8 cellular contexts compared by ENCODE assay signal in the genomic region with DNA sequence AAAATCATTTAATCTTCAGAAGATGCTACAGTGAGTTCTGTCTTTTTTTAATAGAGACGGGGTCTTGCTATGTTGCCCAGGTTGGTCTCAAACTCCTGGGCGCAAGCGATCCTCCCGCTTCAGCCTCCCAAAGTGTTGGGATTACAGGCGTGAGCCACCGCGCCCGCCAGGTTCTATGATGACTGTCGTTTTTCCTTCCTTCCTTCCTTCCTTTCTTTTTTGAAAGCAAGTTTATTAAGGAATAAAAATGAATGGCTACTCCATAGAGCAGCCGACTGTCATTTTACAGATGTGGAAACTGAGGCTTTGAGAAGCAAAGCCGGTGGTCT. TPM values are rescaled to one million over a fixed set of nuclear protein-coding genes. Genes with fewer than 3 reads are reported as not detected.
A peak's percentile ranks its signal among the peaks of the same experiment; 100 is the strongest.
DNase-seq lines count a peak whose midpoint lies in the region; ATAC-seq and TF ChIP-seq lines count a peak whose summit lies in the region.

No MANE protein-coding gene starts in this region.

- H3K4me1 Mint-ChIP-seq in IgD-negative memory B cell (peaks cover 6 to 9% (median 8%) of the 10 kb centered on the region in 3 donors), nephron progenitor cell (peaks cover 10% of the 10 kb centered on the region)
- H3K4me1 Mint-ChIP-seq in central memory CD8-positive, alpha-beta T cell: peaks cover 12% of the 10 kb centered on the region

- TF ChIP-seq CTCF in AG10803 (conservative IDR thresholded peaks at IDR 0.05; ENCODE audit: low read length): no peak
- TF ChIP-seq CTCF in nephron progenitor cell (IDR thresholded peaks at IDR 0.05): no peak

- H3K4me3 ChIP-seq in AG10803 (ENCODE audit: low read length): peak overlapping the region; percentile 51

- no peak for DNase-seq in AG10803 (ENCODE audit: low read depth)
- DNase-seq in central memory CD8-positive, alpha-beta T cell (ENCODE audit: low spot score in 2 of 2): no peak
- DNase-seq in nephron progenitor cell: no peak
- no peak for DNase-seq in mesenteric fat pad (ENCODE audit: low spot score)

- no peak for ATAC-seq in central memory CD8-positive, alpha-beta T cell (replicated peaks; ENCODE audit: extremely low read depth, poor library complexity, severe bottlenecking)
- ATAC-seq in GM18858 (IDR thresholded peaks at IDR 0.05; ENCODE audit: unreplicated experiment) (no peak), HG03378 (IDR thresholded peaks at IDR 0.05; ENCODE audit: unreplicated experiment) (no peak), HG03442 (IDR thresholded peaks at IDR 0.05; ENCODE audit: unreplicated experiment) (no peak)

- H3K27me3 Mint-ChIP-seq in IgD-negative memory B cell (peaks cover 11% of the 10 kb centered on the region), nephron progenitor cell (ENCODE audit: low read depth, poor library complexity) (peaks cover 33% of the 10 kb centered on the region)
- H3K27me3 Mint-ChIP-seq in central memory CD8-positive, alpha-beta T cell: peaks cover 6% of the 10 kb centered on the region

- H3K4me3 Mint-ChIP-seq in IgD-negative memory B cell (peak overlapping the region; percentile 43 to 85 (median 74)), nephron progenitor cell (peak overlapping the region; percentile 65)
- H3K4me3 Mint-ChIP-seq in central memory CD8-positive, alpha-beta T cell: peak overlapping the region; percentile 57

- H3K27ac Mint-ChIP-seq in IgD-negative memory B cell (peak overlapping the region in 1 of 3 donors; percentile 47), nephron progenitor cell (no peak overlapping the region)
- no peak overlapping the region for H3K27ac Mint-ChIP-seq in central memory CD8-positive, alpha-beta T cell (ENCODE audit: low read depth)

- H3K36me3 Mint-ChIP-seq in IgD-negative memory B cell (no peaks in the 10 kb centered on the region), nephron progenitor cell (ENCODE audit: low read depth) (peaks cover 6% of the 10 kb centered on the region)
- H3K36me3 Mint-ChIP-seq in central memory CD8-positive, alpha-beta T cell (ENCODE audit: insufficient read depth): peaks cover 8% of the 10 kb centered on the region

- H3K9me3 Mint-ChIP-seq in IgD-negative memory B cell (no peaks in the 10 kb centered on the region), nephron progenitor cell (no peaks in the 10 kb centered on the region)
- no peaks in the 10 kb centered on the region for H3K9me3 Mint-ChIP-seq in central memory CD8-positive, alpha-beta T cell

RNA-seq across cellular contexts. Expression of a gene that starts 0.5 kb away (rescaled TPM):
- polyA plus RNA-seq in IgD-negative memory B cell: 14.3 TPM
- 8.4 TPM for total RNA-seq in mesenteric fat pad

RNA-seq across cellular contexts. Expression of a gene that starts 5.5 kb away (rescaled TPM):
- 7.2 TPM for polyA plus RNA-seq in IgD-negative memory B cell
- total RNA-seq in mesenteric fat pad: 110 TPM

RNA-seq across cellular contexts. Expression of a gene that starts 18.1 kb away (rescaled TPM):
- 233 TPM for polyA plus RNA-seq in IgD-negative memory B cell
- 75.3 TPM for total RNA-seq in mesenteric fat pad

RNA-seq across cellular contexts. Expression of a gene that starts 36.3 kb away (rescaled TPM):
- 3,226 TPM for polyA plus RNA-seq in IgD-negative memory B cell
- total RNA-seq in mesenteric fat pad: 909 TPM

RNA-seq across cellular contexts. Expression of a gene that starts 48.1 kb away (rescaled TPM):
- polyA plus RNA-seq in IgD-negative memory B cell: 0.16 TPM
- total RNA-seq in mesenteric fat pad: 0.10 TPM
